In the genomic region with DNA sequence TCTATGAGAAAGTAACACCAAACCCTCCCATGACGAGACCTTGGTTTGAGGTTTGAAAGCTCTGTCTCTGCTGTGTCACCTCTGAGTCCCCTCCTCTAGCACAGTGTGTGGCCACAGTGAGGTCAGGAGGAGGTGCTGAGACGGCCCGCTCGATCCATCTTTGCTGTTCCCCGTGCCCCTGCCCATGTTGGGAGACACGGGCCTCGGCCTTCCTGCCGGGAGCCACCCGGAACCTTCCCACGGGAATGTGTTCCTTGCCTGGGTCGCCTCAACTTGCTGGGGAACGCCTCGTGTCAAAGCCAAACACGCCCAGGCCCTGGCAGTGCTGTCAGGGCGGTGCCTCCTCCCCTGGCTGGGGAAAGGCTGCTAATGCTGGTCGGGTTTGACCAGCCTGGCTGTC, we compare ENCODE assay signal across 18 cellular contexts. TPM values are rescaled to one million over a fixed set of nuclear protein-coding genes. Genes with fewer than 3 reads are reported as not detected.
DNase-seq lines count a peak whose midpoint lies in the region; ATAC-seq and TF ChIP-seq lines count a peak whose summit lies in the region.
"Had no signal": no experiment of that assay in that cellular context is flagged by ENCODE, and none has a peak within 500 bp of the region (broad histone marks: within the 10 kb centered on the region; RNA-seq: fewer than 3 reads in every experiment).

No MANE protein-coding gene starts in this region.

- CTCF ChIA-PET in MCF 10A (lab: Yijun Ruan, JAX), result interaction anchor here (0.5 to 1.7 kb wide), 10 partner anchors 66 to 694 kb away, joined by 3 to 6 read pairs (median 4); partner anchors contain the start of gene IL27RA

- H3K9me3 ChIP-seq in breast epithelium (no peaks in the 10 kb centered on the region), mucosa of descending colon (no peaks in the 10 kb centered on the region), vagina (no peaks in the 10 kb centered on the region), testis (no peaks in the 10 kb centered on the region)
- H3K9me3 ChIP-seq: gastroesophageal sphincter had no signal

- no peaks in the 10 kb centered on the region for H3K27me3 Mint-ChIP-seq in MCF 10A (ENCODE audit: insufficient read depth, unreplicated experiment)

- H3K36me3 Mint-ChIP-seq in MCF 10A (ENCODE audit: insufficient read depth, unreplicated experiment), result no peaks in the 10 kb centered on the region

- H3K4me1 ChIP-seq in breast epithelium (peaks cover 3 to 25% of the 10 kb centered on the region in 2 donors), mucosa of descending colon (ENCODE audit: low read depth) (peaks cover 42% of the 10 kb centered on the region), vagina (peaks cover 59% of the 10 kb centered on the region), testis (peaks cover 31% of the 10 kb centered on the region)

- H3K4me3 Mint-ChIP-seq in MCF 10A (ENCODE audit: unreplicated experiment), result no peak overlapping the region
- H3K4me3 Mint-ChIP-seq: endodermal cell had no signal

- peak; percentile 66 for ATAC-seq in mucosa of descending colon
- ATAC-seq: gastroesophageal sphincter, PC-3 had no signal

- DNase-seq in breast epithelium (ENCODE audit: low spot score in 2 of 2) (peak in 1 of 2 donors; percentile 61), MCF 10A (ENCODE audit: unreplicated experiment) (no peak), mucosa of descending colon (peak; percentile 65 to 87 (median 86)), vagina (ENCODE audit: extremely low spot score in 2 of 2) (no peak), OCI-M2 (lab: John Stamatoyannopoulos, UW; ENCODE audit: unreplicated experiment) (no peak), testis (no peak), T-helper 1 cell (no peak)
- DNase-seq in activated gamma-delta T cell treated with anti-CD3 and anti-CD28 coated beads, Interleukin-2, amount 50 U/mL, for 16 hours (ENCODE audit: low read depth), result peak; percentile 48
- DNase-seq: activated CD4-positive, CD25-positive, alpha-beta regulatory T cell treated with anti-CD3 and anti-CD28 coated beads, Interleukin-2, amount 50 U/mL, for 72 hours; activated effector memory CD4-positive, alpha-beta T cell treated with Interleukin-2 at 50 U/mL for 16 hours; endodermal cell; NCI-H187; NCI-H510A; PC-3 had no signal

- H3K36me3 ChIP-seq in breast epithelium (no peaks in the 10 kb centered on the region), mucosa of descending colon (ENCODE audit: low read depth) (no peaks in the 10 kb centered on the region), vagina (no peaks in the 10 kb centered on the region), testis (ENCODE audit: low read depth, missing control alignments) (no peaks in the 10 kb centered on the region)
- H3K36me3 ChIP-seq: gastroesophageal sphincter had no signal

- WGBS in testis, 2 donors, result 52 to 63% methylated on average over 11 to 16 of the region's 16 CpGs

- H3K4me3 ChIP-seq in breast epithelium (no peak overlapping the region), mucosa of descending colon (no peak overlapping the region), vagina (no peak overlapping the region), testis (no peak overlapping the region)
- H3K4me3 ChIP-seq: gastroesophageal sphincter had no signal

- no peaks in the 10 kb centered on the region for H3K9me3 Mint-ChIP-seq in MCF 10A (ENCODE audit: unreplicated experiment)
- H3K9me3 Mint-ChIP-seq: endodermal cell had no signal

- intact Hi-C loops in breast epithelium (cut with DNase I; ENCODE audit: low total_unique reads), result loop anchor here (10.0 kb wide), 1 partner anchor 188 kb away; the partner anchor contains the start of gene MISP3
- intact Hi-C loops in MCF 10A (cut with micrococcal nuclease), result no loop called here
- intact Hi-C loops in mucosa of descending colon (cut with DNase I, micrococcal nuclease), result loop anchor here in 1 of 2 donors (10.0 kb wide), 1 partner anchor 188 kb away; the partner anchor contains the start of gene MISP3
- intact Hi-C loops in vagina (cut with DNase I), result loop anchor here (5.0 kb wide), 1 partner anchor 165 kb away; no protein-coding TSS in a partner anchor
- intact Hi-C loops in testis (cut with DNase I; ENCODE audit: low total_unique reads), result loop anchor here (10.0 kb wide), 1 partner anchor 188 kb away; the partner anchor contains the start of gene MISP3

- no peaks in the 10 kb centered on the region for H3K27me3 ChIP-seq in breast epithelium
- H3K27me3 ChIP-seq in vagina, result no peaks in the 10 kb centered on the region
- no peaks in the 10 kb centered on the region for H3K27me3 ChIP-seq in testis
- H3K27me3 ChIP-seq: gastroesophageal sphincter had no signal

- no peak overlapping the region for H3K27ac Mint-ChIP-seq in MCF 10A (ENCODE audit: low read depth, unreplicated experiment)
- H3K27ac Mint-ChIP-seq: endodermal cell had no signal

- H3K4me1 Mint-ChIP-seq in MCF 10A (ENCODE audit: insufficient read depth, unreplicated experiment), result peaks cover 7% of the 10 kb centered on the region
- H3K4me1 Mint-ChIP-seq: endodermal cell had no signal

- TF ChIP-seq POLR2A in breast epithelium (IDR thresholded peaks at IDR 0.05), result no peak
- no peak for TF ChIP-seq POLR2A in vagina (IDR thresholded peaks at IDR 0.05)
- TF ChIP-seq POLR2A in testis (IDR thresholded peaks at IDR 0.05), result no peak

- no peak for TF ChIP-seq CTCF in breast epithelium (IDR thresholded peaks at IDR 0.05)
- TF ChIP-seq CTCF in MCF 10A (IDR thresholded peaks at IDR 0.05; ENCODE audit: unreplicated experiment), result no peak
- no peak for TF ChIP-seq CTCF in mucosa of descending colon (IDR thresholded peaks at IDR 0.05)
- no peak for TF ChIP-seq CTCF in vagina (IDR thresholded peaks at IDR 0.05)
- TF ChIP-seq CTCF in testis (IDR thresholded peaks at IDR 0.05), result no peak

- POLR2A ChIA-PET in MCF 10A (lab: Yijun Ruan, JAX), result interaction anchor here (0.6 to 1.0 kb wide), 6 partner anchors 27 to 684 kb away, joined by 3 to 4 read pairs (median 3); partner anchors contain the start of gene PODNL1

- BruUV-seq in MCF 10A (replicated peaks; lab: Mats Ljungman, UMichigan), result no TSS peak

- H3K27ac ChIP-seq in breast epithelium (peak overlapping the region; percentile 72 to 97), vagina (peak overlapping the region; percentile 88), testis (no peak overlapping the region)
- H3K27ac ChIP-seq: gastroesophageal sphincter had no signal

RNA-seq across cellular contexts. Expression of gene NANOS3, which starts 10.1 kb away (rescaled TPM):
- total RNA-seq in breast epithelium (not detected), MCF 10A (2022) (not detected in 2 replicates), mucosa of descending colon (1 to 10 TPM in 1 of 3 donors, not detected in 2; 1.5 TPM), vagina (not detected), testis (10 to 100 TPM; 14.5 to 18.6 TPM)
- polyA plus RNA-seq in testis (ENCODE audit: insufficient read depth, low read depth, low replicate concordance), result 9.3 TPM
- total RNA-seq: H4, omental fat pad had no signal

RNA-seq across cellular contexts. Expression of gene BRME1, which starts 18.9 kb away (rescaled TPM):
- 1 to 10 TPM; 1.3 to 6.3 (median 1.6) TPM for total RNA-seq in breast epithelium
- 0.75 and 1.8 TPM in 2 replicates for total RNA-seq in MCF 10A (2022)
- 10 to 100 TPM in 2 of 3 donors, 1 to 10 TPM in 1; 5.5 to 12.9 (median 10.8) TPM for total RNA-seq in mucosa of descending colon
- total RNA-seq in vagina, result 12.0 TPM
- total RNA-seq in testis, result 10 to 100 TPM; 26.3 to 48.9 TPM
- 17.8 TPM for polyA plus RNA-seq in testis (ENCODE audit: insufficient read depth, low read depth, low replicate concordance)

RNA-seq across cellular contexts. Expression of gene CC2D1A, which starts 19.0 kb away (rescaled TPM):
- total RNA-seq in breast epithelium, result 10 to 100 TPM; 16.6 to 50.1 (median 43.6) TPM
- total RNA-seq in MCF 10A (2022), result 36.7 and 37.1 TPM in 2 replicates
- 100 to 1,000 TPM in 2 of 3 donors, 10 to 100 TPM in 1; 68.4 to 118 (median 101) TPM for total RNA-seq in mucosa of descending colon
- total RNA-seq in vagina, result 44.4 TPM
- 10 to 100 TPM; 56.6 to 62.7 TPM for total RNA-seq in testis
- polyA plus RNA-seq in testis (ENCODE audit: insufficient read depth, low read depth, low replicate concordance), result 31.0 TPM

RNA-seq across cellular contexts. Expression of gene PODNL1, which starts 51.2 kb away (rescaled TPM):
- total RNA-seq in breast epithelium (1 to 10 TPM in 2 of 3 donors, under 1 TPM in 1; 0.80 to 8.8 (median 2.3) TPM), MCF 10A (2022) (0.25 and 0.51 TPM in 2 replicates), mucosa of descending colon (1 to 10 TPM; 1.7 to 3.4 (median 2.9) TPM), vagina (5.2 TPM), testis (10 to 100 TPM; 12.6 to 14.6 TPM)
- polyA plus RNA-seq in testis (ENCODE audit: insufficient read depth, low read depth, low replicate concordance), result 5.8 TPM
- total RNA-seq: bronchial epithelial cell, omental fat pad, PC-3 had no signal

Comparison
In these comparisons a context has a peak if more than half of its experiments do, and no peak if none do; other contexts are left out.
1. DNase-seq: peak in activated gamma-delta T cell treated with anti-CD3 and anti-CD28 coated beads, Interleukin-2, amount 50 U/mL, for 16 hours (single experiment) and mucosa of descending colon (3 of 3); none in MCF 10A (single experiment), vagina (0 of 2), OCI-M2 (single experiment), testis (single experiment) and T-helper 1 cell (0 of 5).
2. H3K27ac ChIP-seq: peak in breast epithelium (2 of 2) and vagina (single experiment); none in testis (0 of 2).
3. RNA of gene NANOS3, which starts 10.1 kb away (total RNA-seq): 14.5 to 18.6 TPM in testis; 1.5 TPM in mucosa of descending colon, not detected in breast epithelium, not detected in MCF 10A and not detected in vagina (single experiment); every median in the first group is over 4 times any median in the second.